10 cellular contexts compared by ENCODE assay signal in the genomic region with DNA sequence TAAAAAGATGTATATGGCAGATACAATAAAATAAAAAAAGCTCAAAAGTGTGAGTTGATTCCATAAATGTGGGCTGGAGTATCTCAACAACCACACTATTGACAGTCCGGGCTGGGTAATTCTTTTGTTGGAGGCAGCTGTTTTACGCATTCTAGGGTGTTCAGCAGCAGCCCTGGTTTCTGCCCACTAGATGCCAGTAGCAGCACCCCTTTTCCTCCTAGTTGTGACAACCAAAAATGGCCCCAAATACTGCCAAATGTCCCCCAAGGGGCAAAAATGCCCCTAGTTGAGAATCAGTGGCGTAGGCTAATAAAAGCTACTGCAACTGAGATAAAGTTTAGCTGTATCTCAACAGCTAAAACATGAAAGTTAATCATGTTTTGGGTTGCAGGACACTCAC. TPM values are rescaled to one million over a fixed set of nuclear protein-coding genes. Genes with fewer than 3 reads are reported as not detected.
DNase-seq lines count a peak whose midpoint lies in the region; ATAC-seq, FAIRE-seq and TF ChIP-seq lines count a peak whose summit lies in the region.
"Had no signal": no experiment of that assay in that cellular context is flagged by ENCODE, and none has a peak within 500 bp of the region (broad histone marks: within the 10 kb centered on the region; RNA-seq: fewer than 3 reads in every experiment).

No MANE protein-coding gene starts in this region.

- H3K27ac Mint-ChIP-seq in astrocyte (ENCODE audit: unreplicated experiment) (peak overlapping the region; percentile 21), endothelial cell (ENCODE audit: unreplicated experiment) (no peak overlapping the region)

- peaks cover 5% of the 10 kb centered on the region for H3K9me3 Mint-ChIP-seq in astrocyte (ENCODE audit: unreplicated experiment)
- peaks cover 5% of the 10 kb centered on the region for H3K9me3 Mint-ChIP-seq in endothelial cell (ENCODE audit: unreplicated experiment)

- H4K20me1 ChIP-seq in astrocyte (ENCODE audit: insufficient read depth, low read length): peaks cover 5% of the 10 kb centered on the region

- no peaks in the 10 kb centered on the region for H3K36me3 ChIP-seq in astrocyte (ENCODE audit: insufficient read depth, low read length)

- no peaks in the 10 kb centered on the region for H3K27me3 Mint-ChIP-seq in astrocyte (ENCODE audit: low read depth, unreplicated experiment)
- no peaks in the 10 kb centered on the region for H3K27me3 Mint-ChIP-seq in endothelial cell (ENCODE audit: unreplicated experiment)

- no peak overlapping the region for H3K9ac ChIP-seq in astrocyte (ENCODE audit: low read length)
- H3K9ac ChIP-seq: KMS-11 had no signal

- no peak overlapping the region for H3K27ac ChIP-seq in astrocyte (ENCODE audit: low read depth, low read length)
- H3K27ac ChIP-seq: KMS-11 had no signal

- H3K79me2 ChIP-seq in astrocyte (ENCODE audit: insufficient read depth, low read length): no peaks in the 10 kb centered on the region

- no peaks in the 10 kb centered on the region for H3K4me1 ChIP-seq in astrocyte (ENCODE audit: insufficient read depth, low read length)

- TF ChIP-seq CTCF in LNCaP clone FGC (IDR thresholded peaks at IDR 0.05; ENCODE audit: control insufficient read depth, extremely low read depth, insufficient read depth): peak; percentile 54
- peak; percentile 8 for TF ChIP-seq CTCF in astrocyte (IDR thresholded peaks at IDR 0.05; ENCODE audit: insufficient read depth, low read depth, low read length)
- no peak for TF ChIP-seq CTCF in endothelial cell (IDR thresholded peaks at IDR 0.05; ENCODE audit: unreplicated experiment)

- H3K4me3 ChIP-seq in LNCaP clone FGC (ENCODE audit: low read depth, low read length) (no peak overlapping the region), astrocyte (ENCODE audit: insufficient read depth, low read depth, low read length) (no peak overlapping the region)

- H3K27me3 ChIP-seq in astrocyte (ENCODE audit: insufficient read depth, low read length): no peaks in the 10 kb centered on the region

- H3K9me3 ChIP-seq in astrocyte (ENCODE audit: insufficient read depth, low read depth, low read length): no peaks in the 10 kb centered on the region

- no peak for FAIRE-seq in astrocyte (lab: Jason Lieb, UNC)
- FAIRE-seq: islet of Langerhans had no signal

- no peak overlapping the region for H3K4me2 ChIP-seq in astrocyte (ENCODE audit: low read length)
- H3K4me2 ChIP-seq: KMS-11 had no signal

- H3K4me3 Mint-ChIP-seq in astrocyte (ENCODE audit: unreplicated experiment) (no peak overlapping the region), endothelial cell (ENCODE audit: unreplicated experiment) (no peak overlapping the region)

- H2AFZ ChIP-seq in astrocyte (ENCODE audit: low read depth, low read length): no peak overlapping the region

- H3K4me1 Mint-ChIP-seq in astrocyte (ENCODE audit: low read depth, unreplicated experiment) (no peaks in the 10 kb centered on the region), endothelial cell (ENCODE audit: unreplicated experiment) (no peaks in the 10 kb centered on the region)

- peak; percentile 78 for ATAC-seq in left lobe of liver
- no peak for ATAC-seq in HG02588 (IDR thresholded peaks at IDR 0.05; ENCODE audit: unreplicated experiment)

- peak; percentile 9 for DNase-seq in COLO668 (lab: John Stamatoyannopoulos, UW; ENCODE audit: unreplicated experiment)
- no peak for DNase-seq in LNCaP clone FGC (ENCODE audit: low read depth)
- no peak for DNase-seq in astrocyte (ENCODE audit: low read depth)
- no peak for DNase-seq in left lobe of liver (ENCODE audit: low spot score)
- DNase-seq in NCI-H187 treated with DMSO at 0.1 percent for 48 hours (lab: John Stamatoyannopoulos, UW): no peak
- no peak for DNase-seq in endothelial cell (ENCODE audit: low spot score)
- DNase-seq in NCI-H1436 treated with DMSO at 0.1 percent for 48 hours (lab: John Stamatoyannopoulos, UW): no peak

- peaks cover 7% of the 10 kb centered on the region for H3K36me3 Mint-ChIP-seq in astrocyte (ENCODE audit: low read depth, unreplicated experiment)
- no peaks in the 10 kb centered on the region for H3K36me3 Mint-ChIP-seq in endothelial cell (ENCODE audit: low read depth, unreplicated experiment)

RNA-seq across cellular contexts. Expression of a gene that starts 44.7 kb away (rescaled TPM):
- total RNA-seq in astrocyte (81.1 and 91.0 TPM in 2 replicates), left lobe of liver (22.0 TPM), endothelial cell (ENCODE audit: unreplicated experiment) (70.5 TPM)
